1 cellular context compared by ENCODE assay signal in genomic region chr1:159936284-159936904, GRCh38.
A peak's percentile ranks its signal among the peaks of the same experiment; 100 is the strongest.
TF ChIP-seq lines count a peak whose summit lies in the region.

No MANE protein-coding gene starts in this region.

TF ChIP-seq in HepG2, 621 proteins besides CTCF, POLR2A, EP300 and RAD21 (continued from another document and continues in another):
- TF ChIP-seq NR0B2 (CRISPR knock-in tag; IDR thresholded peaks at IDR 0.05) (no peak), NONO (IDR thresholded peaks at IDR 0.05) (no peak), NONO (CRISPR knock-in tag; conservative IDR thresholded peaks at IDR 0.05) (no peak), KLF9 (CRISPR knock-in tag; IDR thresholded peaks at IDR 0.05; ENCODE audit: low read depth) (no peak), ZNF281 (CRISPR knock-in tag; IDR thresholded peaks at IDR 0.05; ENCODE audit: borderline replicate concordance) (peak; percentile 45; the same call in 1 of the 2 replicates), NFIB (CRISPR knock-in tag; IDR thresholded peaks at IDR 0.05; ENCODE audit: borderline replicate concordance) (no peak), ZNF280B (CRISPR knock-in tag; IDR thresholded peaks at IDR 0.05; ENCODE audit: borderline replicate concordance) (peak; percentile 74; the same call in 1 of the 2 replicates), ZNF607 (CRISPR knock-in tag; IDR thresholded peaks at IDR 0.05; ENCODE audit: borderline replicate concordance) (no peak), GPN1 (CRISPR knock-in tag; IDR thresholded peaks at IDR 0.05; ENCODE audit: borderline replicate concordance) (no peak), ZBTB8A (CRISPR knock-in tag; IDR thresholded peaks at IDR 0.05; ENCODE audit: borderline replicate concordance, low read depth) (no peak), RBM39 (IDR thresholded peaks at IDR 0.05; ENCODE audit: low read depth, low read length, poor library complexity, severe bottlenecking) (peak; percentile 42), BHLHE40 (IDR thresholded peaks at IDR 0.05; ENCODE audit: low read length) (0 out of 2 replicates have a peak, but pooled peaks have one; percentile 10), PPARG (CRISPR knock-in tag; conservative IDR thresholded peaks at IDR 0.05) (no peak), MEIS2 (CRISPR knock-in tag; IDR thresholded peaks at IDR 0.05) (no peak), ZNF740 (CRISPR knock-in tag; IDR thresholded peaks at IDR 0.05) (no peak), ZNF354B (CRISPR knock-in tag; IDR thresholded peaks at IDR 0.05) (no peak), DMTF1 (CRISPR knock-in tag; IDR thresholded peaks at IDR 0.05) (no peak), PRDM15 (CRISPR knock-in tag; IDR thresholded peaks at IDR 0.05) (no peak), IRF9 (CRISPR knock-in tag; IDR thresholded peaks at IDR 0.05; ENCODE audit: borderline replicate concordance) (0 out of 2 replicates have a peak, but pooled peaks have one; percentile 35), NCOA2 (CRISPR knock-in tag; IDR thresholded peaks at IDR 0.05) (no peak), CEBPG (CRISPR knock-in tag; IDR thresholded peaks at IDR 0.05) (no peak), SOX13 (IDR thresholded peaks at IDR 0.05) (no peak), SOX13 (CRISPR knock-in tag; conservative IDR thresholded peaks at IDR 0.05 in 1 of 2, IDR thresholded peaks at IDR 0.05 in 1 of 2) (no peak), ZNF546 (CRISPR knock-in tag; conservative IDR thresholded peaks at IDR 0.05) (no peak), SP1 (IDR thresholded peaks at IDR 0.05) (no peak), SP1 (CRISPR knock-in tag; IDR thresholded peaks at IDR 0.05) (no peak), RNF219 (CRISPR knock-in tag; IDR thresholded peaks at IDR 0.05) (no peak), ZNF780A (CRISPR knock-in tag; IDR thresholded peaks at IDR 0.05) (no peak), HNRNPK (IDR thresholded peaks at IDR 0.05; ENCODE audit: low read depth, low read length, poor library complexity, severe bottlenecking) (no peak), SIN3A (IDR thresholded peaks at IDR 0.05; ENCODE audit: borderline replicate concordance, low read depth, low read length) (no peak), ZNF773 (CRISPR knock-in tag; IDR thresholded peaks at IDR 0.05; ENCODE audit: borderline replicate concordance) (no peak), STAG1 (CRISPR knock-in tag; IDR thresholded peaks at IDR 0.05) (peak; percentile 95), ZNF12 (CRISPR knock-in tag; IDR thresholded peaks at IDR 0.05) (no peak), FOXO1 (CRISPR knock-in tag; IDR thresholded peaks at IDR 0.05) (no peak), ZNF629 (CRISPR knock-in tag; conservative IDR thresholded peaks at IDR 0.05) (no peak), TBX3 (IDR thresholded peaks at IDR 0.05; ENCODE audit: borderline replicate concordance) (no peak), SP4 (CRISPR knock-in tag; IDR thresholded peaks at IDR 0.05) (0 out of 2 replicates have a peak, but pooled peaks have one; percentile 47), ZFX (CRISPR knock-in tag; IDR thresholded peaks at IDR 0.05; ENCODE audit: low read depth) (no peak), MYPOP (CRISPR knock-in tag; IDR thresholded peaks at IDR 0.05) (no peak), TMF1 (CRISPR knock-in tag; IDR thresholded peaks at IDR 0.05; ENCODE audit: low read depth) (no peak), ZSCAN31 (CRISPR knock-in tag; IDR thresholded peaks at IDR 0.05; ENCODE audit: low read depth) (no peak), ZNF274 (CRISPR knock-in tag; IDR thresholded peaks at IDR 0.05) (0 out of 2 replicates have a peak, but pooled peaks have one; percentile 23), PAX8 (CRISPR knock-in tag; IDR thresholded peaks at IDR 0.05; ENCODE audit: borderline replicate concordance) (no peak), GFI1 (CRISPR knock-in tag; IDR thresholded peaks at IDR 0.05; ENCODE audit: borderline replicate concordance) (no peak), SMARCE1 (IDR thresholded peaks at IDR 0.05; ENCODE audit: borderline replicate concordance) (no peak), SSRP1 (CRISPR knock-in tag; IDR thresholded peaks at IDR 0.05) (no peak), ZBED4 (CRISPR knock-in tag; IDR thresholded peaks at IDR 0.05; ENCODE audit: borderline replicate concordance) (no peak)
